19 cellular contexts compared by ENCODE assay signal in the genomic region with DNA sequence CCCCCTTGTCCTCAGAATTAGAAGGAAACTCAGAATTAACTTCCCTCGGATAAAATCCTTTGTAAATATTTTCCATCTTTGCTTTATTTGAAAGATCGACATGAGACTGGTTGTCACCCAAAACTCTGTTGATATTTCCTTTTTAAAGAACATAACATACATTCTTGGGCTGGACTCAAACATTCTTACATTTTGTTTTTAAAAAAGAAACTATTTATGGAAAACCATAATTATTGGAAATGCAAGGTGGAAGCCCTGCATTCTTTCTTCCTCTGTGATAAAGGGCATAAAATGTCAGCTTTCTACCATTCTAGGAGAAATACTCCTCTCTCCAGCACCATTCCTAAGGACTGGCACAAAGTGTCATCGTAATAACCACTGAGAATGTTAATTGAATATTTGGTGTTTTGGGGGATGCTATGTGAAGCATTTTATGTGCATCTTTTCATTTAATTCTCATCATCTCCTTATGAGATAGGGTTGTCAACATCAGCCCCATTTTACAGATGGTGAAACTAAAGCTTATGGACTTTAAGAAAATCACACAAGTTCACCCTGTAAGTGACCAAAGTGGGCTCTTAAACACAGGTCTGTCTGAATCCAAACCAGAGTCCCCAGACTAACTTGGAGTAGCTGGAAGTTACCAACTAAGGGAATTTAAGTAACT. TPM values are rescaled to one million over a fixed set of nuclear protein-coding genes. Genes with fewer than 3 reads are reported as not detected.
"Had no signal": no experiment of that assay in that cellular context is flagged by ENCODE, and none has a peak within 500 bp of the region (broad histone marks: within the 10 kb centered on the region; RNA-seq: fewer than 3 reads in every experiment).

No MANE protein-coding gene starts in this region.

- H3K36me3 ChIP-seq: neutrophil had no signal

- H3K4me3 ChIP-seq: hepatocyte, mucosa of descending colon had no signal

- H3K4me3 Mint-ChIP-seq: activated CD4-positive, alpha-beta T cell treated with anti-CD3 and anti-CD28 coated beads, Interleukin-2, amount 10 ng/mL, durations not matched to agents 24 days and 14 days; activated naive CD8-positive, alpha-beta T cell treated with anti-CD3 and anti-CD28 coated beads, Interleukin-2, amount 10 ng/mL, durations not matched to agents 7 days and 5 days; naive thymus-derived CD8-positive, alpha-beta T cell; stimulated activated naive B cell treated with anti-CD40 and anti-IgM and Interleukin-4, amounts not matched to agents 10 μg/mL and 1 μg/mL and 100 μg/mL, for 72 hours; WTC11 had no signal

- H3K4me1 Mint-ChIP-seq: activated CD4-positive, alpha-beta T cell treated with anti-CD3 and anti-CD28 coated beads, Interleukin-2, amount 10 ng/mL, durations not matched to agents 24 days and 14 days; activated naive CD8-positive, alpha-beta T cell treated with anti-CD3 and anti-CD28 coated beads, Interleukin-2, amount 10 ng/mL, durations not matched to agents 7 days and 5 days; naive thymus-derived CD8-positive, alpha-beta T cell; stimulated activated naive B cell treated with anti-CD40 and anti-IgM and Interleukin-4, amounts not matched to agents 10 μg/mL and 1 μg/mL and 100 μg/mL, for 72 hours had no signal

- H3K27me3 ChIP-seq: hepatocyte, neutrophil had no signal

- H3K36me3 Mint-ChIP-seq: activated naive CD8-positive, alpha-beta T cell treated with anti-CD3 and anti-CD28 coated beads, Interleukin-2, amount 10 ng/mL, durations not matched to agents 7 days and 5 days; naive thymus-derived CD8-positive, alpha-beta T cell; stimulated activated naive B cell treated with anti-CD40 and anti-IgM and Interleukin-4, amounts not matched to agents 10 μg/mL and 1 μg/mL and 100 μg/mL, for 72 hours; WTC11 had no signal

- ATAC-seq: left lobe of liver; mucosa of descending colon; naive thymus-derived CD8-positive, alpha-beta T cell; stimulated activated naive B cell treated with anti-CD40 and anti-IgM and Interleukin-4, amounts not matched to agents 10 μg/mL and 1 μg/mL and 100 μg/mL, for 72 hours had no signal

- DNase-seq: activated CD4-positive, alpha-beta T cell treated with anti-CD3 and anti-CD28 coated beads, Interleukin-2, amount 10 ng/mL, durations not matched to agents 24 days and 14 days; activated naive CD4-positive, alpha-beta T cell; activated naive CD8-positive, alpha-beta T cell treated with anti-CD3 and anti-CD28 coated beads, Interleukin-2, amount 10 ng/mL, durations not matched to agents 7 days and 5 days; anterior cingulate cortex; mammary epithelial cell; mucosa of descending colon; naive thymus-derived CD8-positive, alpha-beta T cell; posterior cingulate gyrus; retina; stimulated activated CD4-positive, alpha-beta T cell treated with anti-CD3 and anti-CD28 coated beads, Interleukin-15, amount 100 ng/mL, for 24 hours; stimulated activated CD4-positive, alpha-beta T cell treated with anti-CD3 and anti-CD28 coated beads, Interleukin-4, amount 100 ng/mL, for 1 hour; stimulated activated naive B cell treated with anti-CD40 and anti-IgM and Interleukin-4, amounts not matched to agents 10 μg/mL and 1 μg/mL and 100 μg/mL, for 72 hours; T-helper 2 cell; trophoblast cell had no signal

- H3K9me3 Mint-ChIP-seq: activated CD4-positive, alpha-beta T cell treated with anti-CD3 and anti-CD28 coated beads, Interleukin-2, amount 10 ng/mL, durations not matched to agents 24 days and 14 days; activated naive CD8-positive, alpha-beta T cell treated with anti-CD3 and anti-CD28 coated beads, Interleukin-2, amount 10 ng/mL, durations not matched to agents 7 days and 5 days; WTC11 had no signal

- H3K27ac Mint-ChIP-seq: activated CD4-positive, alpha-beta T cell treated with anti-CD3 and anti-CD28 coated beads, Interleukin-2, amount 10 ng/mL, durations not matched to agents 24 days and 14 days; activated naive CD8-positive, alpha-beta T cell treated with anti-CD3 and anti-CD28 coated beads, Interleukin-2, amount 10 ng/mL, durations not matched to agents 7 days and 5 days; naive thymus-derived CD8-positive, alpha-beta T cell; stimulated activated naive B cell treated with anti-CD40 and anti-IgM and Interleukin-4, amounts not matched to agents 10 μg/mL and 1 μg/mL and 100 μg/mL, for 72 hours; WTC11 had no signal

- H3K9me3 ChIP-seq: mucosa of descending colon, neutrophil had no signal

- H3K27ac ChIP-seq: epithelial cell of prostate, hepatocyte, neutrophil had no signal

RNA-seq across cellular contexts. Expression of a gene that starts 46.0 kb away (rescaled TPM):
- total RNA-seq: naive thymus-derived CD8-positive, alpha-beta T cell had no signal
